In the genomic region with DNA sequence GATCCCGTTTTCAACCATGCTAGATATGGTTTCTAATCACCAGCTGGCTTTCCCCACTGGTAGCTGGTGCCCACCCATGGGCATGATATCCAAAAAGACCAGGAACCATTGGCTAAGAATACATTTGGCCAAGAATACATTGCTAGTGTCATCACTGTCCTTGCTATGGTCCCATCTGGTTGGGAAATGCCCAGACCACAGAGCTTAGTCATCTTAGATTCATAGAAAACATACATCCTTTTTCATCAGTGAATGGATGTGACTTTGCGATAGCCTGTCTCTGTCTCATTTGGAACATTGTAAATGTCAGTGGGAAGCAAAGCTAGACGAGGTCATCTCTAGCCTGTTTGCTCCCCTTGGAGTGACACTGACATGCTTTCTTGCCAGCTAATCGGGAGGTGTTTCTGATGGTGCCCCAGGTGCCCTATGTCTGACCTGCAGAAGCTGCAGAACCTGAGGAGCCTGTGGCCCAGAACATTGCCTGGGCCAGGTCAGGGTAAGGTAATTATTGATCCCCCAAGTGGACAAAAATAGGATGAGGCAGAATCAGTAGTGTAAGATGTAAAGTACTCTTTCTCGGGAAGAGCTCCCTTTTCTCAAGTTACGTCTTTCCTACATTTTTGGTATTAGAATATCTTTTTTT, we compare ENCODE assay signal across 10 cellular contexts.
A peak's percentile ranks its signal among the peaks of the same experiment; 100 is the strongest.
DNase-seq lines count a peak whose midpoint lies in the region; ATAC-seq, FAIRE-seq and TF ChIP-seq lines count a peak whose summit lies in the region.
"Had no signal": no experiment of that assay in that cellular context is flagged by ENCODE, and none has a peak within 500 bp of the region (broad histone marks: within the 10 kb centered on the region; RNA-seq: fewer than 3 reads in every experiment).

No MANE protein-coding gene starts in this region.

- peaks cover 3 to 10% of the 10 kb centered on the region in 2 experiments; a peak in 1 of 5 replicates for H3K4me1 ChIP-seq in K562 (replicated peaks in 1 of 2; ENCODE audit: control insufficient read depth in 2 of 2, insufficient read depth in 2 of 2, low read length in 2 of 2)
- no peaks in the 10 kb centered on the region for H3K4me1 ChIP-seq in kidney (ENCODE audit: control insufficient read depth in 1 of 2, insufficient read depth in 1 of 2, low read depth in 1 of 2, low read length in 2 of 2)
- H3K4me1 ChIP-seq: body of pancreas had no signal

- TF ChIP-seq CTCF in K562 (IDR thresholded peaks at IDR 0.05 in 2 of 3, conservative IDR thresholded peaks at IDR 0.05 in 1 of 3; ENCODE audit: insufficient read depth in 2 of 3, low read depth in 1 of 3, low read length in 3 of 3) = no peak
- TF ChIP-seq CTCF in kidney (IDR thresholded peaks at IDR 0.05; ENCODE audit: borderline replicate concordance, extremely low read depth, insufficient read depth) = no peak

- intact Hi-C loops in K562 (cut with micrococcal nuclease) (no loop called here), kidney (cut with DNase I) (no loop called here)

- POLR2A ChIA-PET in K562 (lab: Yijun Ruan, JAX) = interaction anchor here (0.6 to 1.4 kb wide), 4 partner anchors 13 to 280 kb away, joined by 3 read pairs; no protein-coding TSS in a partner anchor

- in situ Hi-C loops in K562 (cut with MboI) = no loop called here

- no peak for TF ChIP-seq POLR2A in K562 (conservative IDR thresholded peaks at IDR 0.05)

- H3K9me1 ChIP-seq in K562 (ENCODE audit: control insufficient read depth, insufficient read depth, low read length) = no peaks in the 10 kb centered on the region

- WGBS in K562 (ENCODE audit: insufficient coverage, low coverage, missing lambda C conversion rate) = 50% methylated on average over 6 of the region's 6 CpGs

- ATAC-seq in GM19452 (IDR thresholded peaks at IDR 0.05; ENCODE audit: unreplicated experiment) (peak; percentile 64), K562 (peak; percentile 35; the same call in 1 of the 3 replicates), GM21515 (IDR thresholded peaks at IDR 0.05; ENCODE audit: unreplicated experiment) (no peak)
- ATAC-seq: body of pancreas had no signal

- no peaks in the 10 kb centered on the region for H3K79me2 ChIP-seq in K562 (ENCODE audit: control insufficient read depth, insufficient read depth, low read length)

- CTCF ChIA-PET in K562 (lab: Yijun Ruan, JAX; ENCODE audit: low intra/inter-chr PET ratio) = no interaction called here

- TF ChIP-seq RAD21 in K562 (CRISPR knock-in tag; conservative IDR thresholded peaks at IDR 0.05 in 1 of 2, IDR thresholded peaks at IDR 0.05 in 1 of 2) = no peak

- peak; percentile 80 for DNase-seq in AML-193 (lab: John Stamatoyannopoulos, UW)
- peak; percentile 59 to 85 for DNase-seq in NOMO-1 (lab: John Stamatoyannopoulos, UW; ENCODE audit: unreplicated experiment in 2 of 2)
- peak in 1 of 4 experiments; percentile 19 for DNase-seq in K562 (ENCODE audit: extremely low read depth in 1 of 4, low spot score in 3 of 4)
- DNase-seq in NCI-H510A (lab: John Stamatoyannopoulos, UW) = no peak
- DNase-seq in NCI-H128 (lab: John Stamatoyannopoulos, UW; ENCODE audit: unreplicated experiment) = no peak
- DNase-seq in kidney = no peak
- DNase-seq: CD4-positive, CD25-positive, alpha-beta regulatory T cell had no signal

- H3K4me3 ChIP-seq in K562 (no peak overlapping the region), kidney (ENCODE audit: low read length in 2 of 2) (no peak overlapping the region)
- H3K4me3 ChIP-seq: body of pancreas had no signal

- no peaks in the 10 kb centered on the region for H3K9me3 ChIP-seq in K562 (replicated peaks; ENCODE audit: control insufficient read depth, insufficient read depth, low read depth, low read length)
- no peaks in the 10 kb centered on the region for H3K9me3 ChIP-seq in kidney (ENCODE audit: control insufficient read depth in 1 of 2, low read length in 2 of 2)
- H3K9me3 ChIP-seq: body of pancreas had no signal

- BruUV-seq in K562 (replicated peaks; lab: Mats Ljungman, UMichigan) = no TSS peak

- H3K9ac ChIP-seq in K562 (ENCODE audit: insufficient read depth in 1 of 2, low read depth in 2 of 2, low read length in 2 of 2) (no peak overlapping the region), kidney (ENCODE audit: low read length in 2 of 2) (no peak overlapping the region)

- no peaks in the 10 kb centered on the region for H4K20me1 ChIP-seq in K562 (replicated peaks; ENCODE audit: control insufficient read depth, insufficient read depth, low read length)

- H3K27me3 ChIP-seq in K562 (ENCODE audit: control insufficient read depth in 2 of 2, insufficient read depth in 2 of 2, low read length in 2 of 2) = no peaks in the 10 kb centered on the region
- H3K27me3 ChIP-seq: body of pancreas had no signal

- no peak overlapping the region for H3K4me2 ChIP-seq in K562 (ENCODE audit: insufficient read depth, low read length)

- H3K27ac ChIP-seq in K562 (ENCODE audit: extremely low read depth, low read depth, low read length) = no peak overlapping the region
- H3K27ac ChIP-seq in kidney (ENCODE audit: low read depth in 2 of 2, low read length in 2 of 2) = no peak overlapping the region
- H3K27ac ChIP-seq: body of pancreas had no signal

- H3K36me3 ChIP-seq in K562 (ENCODE audit: control insufficient read depth, insufficient read depth, low read length) (peaks cover 9% of the 10 kb centered on the region; the same call in 2 of the 3 replicates), kidney (ENCODE audit: control insufficient read depth in 1 of 2, insufficient read depth in 2 of 2, low read length in 2 of 2) (no peaks in the 10 kb centered on the region)

- FAIRE-seq in K562 (lab: Jason Lieb, UNC) (peak; percentile 15), kidney (lab: Jason Lieb, UNC) (no peak)

- H2AFZ ChIP-seq in K562 (ENCODE audit: low read depth, low read length) = no peak overlapping the region

- no peak for TF ChIP-seq EP300 in K562 (IDR thresholded peaks at IDR 0.05; ENCODE audit: low read length)

TF ChIP-seq in K562, 482 proteins besides CTCF, POLR2A, EP300 and RAD21 (continues in another document):
- TF ChIP-seq TAF1 (IDR thresholded peaks at IDR 0.05; ENCODE audit: control insufficient read depth, extremely low read depth, insufficient read depth, low read length, severe bottlenecking) = no peak
- peak; percentile 39; the same call in 1 of the 2 replicates for TF ChIP-seq CEBPB (tag; IDR thresholded peaks at IDR 0.05)
- TF ChIP-seq PHB (CRISPR knock-in tag; IDR thresholded peaks at IDR 0.05) = no peak
- TF ChIP-seq, protein P1, sequence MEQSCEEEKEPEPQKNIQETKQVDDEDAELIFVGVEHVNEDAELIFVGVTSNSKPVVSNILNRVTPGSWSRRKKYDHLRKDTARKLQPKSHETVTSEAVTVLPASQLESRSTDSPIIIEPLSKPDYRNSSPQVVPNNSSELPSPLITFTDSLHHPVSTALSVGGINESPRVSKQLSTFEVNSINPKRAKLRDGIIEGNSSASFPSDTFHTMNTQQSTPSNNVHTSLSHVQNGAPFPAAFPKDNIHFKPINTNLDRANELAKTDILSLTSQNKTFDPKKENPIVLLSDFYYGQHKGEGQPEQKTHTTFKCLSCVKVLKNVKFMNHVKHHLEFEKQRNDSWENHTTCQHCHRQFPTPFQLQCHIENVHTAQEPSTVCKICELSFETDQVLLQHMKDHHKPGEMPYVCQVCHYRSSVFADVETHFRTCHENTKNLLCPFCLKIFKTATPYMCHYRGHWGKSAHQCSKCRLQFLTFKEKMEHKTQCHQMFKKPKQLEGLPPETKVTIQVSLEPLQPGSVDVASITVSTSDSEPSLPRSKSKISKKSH (CRISPR knock-in tag; IDR thresholded peaks at IDR 0.05) = no peak
- TF ChIP-seq, protein P2, sequence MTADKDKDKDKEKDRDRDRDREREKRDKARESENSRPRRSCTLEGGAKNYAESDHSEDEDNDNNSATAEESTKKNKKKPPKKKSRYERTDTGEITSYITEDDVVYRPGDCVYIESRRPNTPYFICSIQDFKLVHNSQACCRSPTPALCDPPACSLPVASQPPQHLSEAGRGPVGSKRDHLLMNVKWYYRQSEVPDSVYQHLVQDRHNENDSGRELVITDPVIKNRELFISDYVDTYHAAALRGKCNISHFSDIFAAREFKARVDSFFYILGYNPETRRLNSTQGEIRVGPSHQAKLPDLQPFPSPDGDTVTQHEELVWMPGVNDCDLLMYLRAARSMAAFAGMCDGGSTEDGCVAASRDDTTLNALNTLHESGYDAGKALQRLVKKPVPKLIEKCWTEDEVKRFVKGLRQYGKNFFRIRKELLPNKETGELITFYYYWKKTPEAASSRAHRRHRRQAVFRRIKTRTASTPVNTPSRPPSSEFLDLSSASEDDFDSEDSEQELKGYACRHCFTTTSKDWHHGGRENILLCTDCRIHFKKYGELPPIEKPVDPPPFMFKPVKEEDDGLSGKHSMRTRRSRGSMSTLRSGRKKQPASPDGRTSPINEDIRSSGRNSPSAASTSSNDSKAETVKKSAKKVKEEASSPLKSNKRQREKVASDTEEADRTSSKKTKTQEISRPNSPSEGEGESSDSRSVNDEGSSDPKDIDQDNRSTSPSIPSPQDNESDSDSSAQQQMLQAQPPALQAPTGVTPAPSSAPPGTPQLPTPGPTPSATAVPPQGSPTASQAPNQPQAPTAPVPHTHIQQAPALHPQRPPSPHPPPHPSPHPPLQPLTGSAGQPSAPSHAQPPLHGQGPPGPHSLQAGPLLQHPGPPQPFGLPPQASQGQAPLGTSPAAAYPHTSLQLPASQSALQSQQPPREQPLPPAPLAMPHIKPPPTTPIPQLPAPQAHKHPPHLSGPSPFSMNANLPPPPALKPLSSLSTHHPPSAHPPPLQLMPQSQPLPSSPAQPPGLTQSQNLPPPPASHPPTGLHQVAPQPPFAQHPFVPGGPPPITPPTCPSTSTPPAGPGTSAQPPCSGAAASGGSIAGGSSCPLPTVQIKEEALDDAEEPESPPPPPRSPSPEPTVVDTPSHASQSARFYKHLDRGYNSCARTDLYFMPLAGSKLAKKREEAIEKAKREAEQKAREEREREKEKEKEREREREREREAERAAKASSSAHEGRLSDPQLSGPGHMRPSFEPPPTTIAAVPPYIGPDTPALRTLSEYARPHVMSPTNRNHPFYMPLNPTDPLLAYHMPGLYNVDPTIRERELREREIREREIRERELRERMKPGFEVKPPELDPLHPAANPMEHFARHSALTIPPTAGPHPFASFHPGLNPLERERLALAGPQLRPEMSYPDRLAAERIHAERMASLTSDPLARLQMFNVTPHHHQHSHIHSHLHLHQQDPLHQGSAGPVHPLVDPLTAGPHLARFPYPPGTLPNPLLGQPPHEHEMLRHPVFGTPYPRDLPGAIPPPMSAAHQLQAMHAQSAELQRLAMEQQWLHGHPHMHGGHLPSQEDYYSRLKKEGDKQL (CRISPR knock-in tag; IDR thresholded peaks at IDR 0.05; ENCODE audit: borderline replicate concordance) = no peak
- TF ChIP-seq IRF2 (CRISPR knock-in tag; IDR thresholded peaks at IDR 0.05) = no peak
- no peak for TF ChIP-seq SRF (CRISPR knock-in tag; IDR thresholded peaks at IDR 0.05)
- no peak for TF ChIP-seq DMBX1 (CRISPR knock-in tag; IDR thresholded peaks at IDR 0.05; ENCODE audit: borderline replicate concordance)
- TF ChIP-seq ZKSCAN3 (CRISPR knock-in tag; IDR thresholded peaks at IDR 0.05) = no peak
- no peak for TF ChIP-seq HNRNPLL (IDR thresholded peaks at IDR 0.05; ENCODE audit: low read depth, low read length, poor library complexity, severe bottlenecking)
- no peak for TF ChIP-seq NR3C1 (CRISPR knock-in tag; IDR thresholded peaks at IDR 0.05)
- no peak for TF ChIP-seq HCFC1 (IDR thresholded peaks at IDR 0.05; ENCODE audit: low read depth, low read length)
- TF ChIP-seq NCOA1 (IDR thresholded peaks at IDR 0.05; ENCODE audit: low read depth) = no peak

Comparison
In these comparisons a context has a peak if more than half of its experiments do, and no peak if none do; other contexts are left out.
1. DNase-seq: peak in AML-193 (2 of 2) and NOMO-1 (2 of 2); none in NCI-H510A (single experiment), NCI-H128 (single experiment) and kidney (single experiment).